In genomic region chr11:128707671-128708070, GRCh38 we compare ENCODE assay signal across 16 cellular contexts. TPM values are rescaled to one million over a fixed set of nuclear protein-coding genes. Genes with fewer than 3 reads are reported as not detected.
DNase-seq lines count a peak whose midpoint lies in the region; ATAC-seq and TF ChIP-seq lines count a peak whose summit lies in the region.
"Had no signal": no experiment of that assay in that cellular context is flagged by ENCODE, and none has a peak within 500 bp of the region (broad histone marks: within the 10 kb centered on the region; RNA-seq: fewer than 3 reads in every experiment).

No MANE protein-coding gene starts in this region.

- H3K4me3 Mint-ChIP-seq in activated T-helper 17 cell treated with anti-CD3 and anti-CD28 coated beads, Interleukin-2, amount 50 U/mL, for 72 hours, result peak overlapping the region; percentile 17

- peak overlapping the region; percentile 35 for H3K27ac Mint-ChIP-seq in activated T-helper 17 cell treated with anti-CD3 and anti-CD28 coated beads, Interleukin-2, amount 50 U/mL, for 72 hours
- H3K27ac Mint-ChIP-seq: progenitor cell of endocrine pancreas had no signal

- H3K4me3 ChIP-seq in heart right ventricle, result no peak overlapping the region
- H3K4me3 ChIP-seq in gastroesophageal sphincter, result no peak overlapping the region

- peaks cover 7% of the 10 kb centered on the region for H3K9me3 Mint-ChIP-seq in activated T-helper 17 cell treated with anti-CD3 and anti-CD28 coated beads, Interleukin-2, amount 50 U/mL, for 72 hours

- no peaks in the 10 kb centered on the region for H3K27me3 Mint-ChIP-seq in activated T-helper 17 cell treated with anti-CD3 and anti-CD28 coated beads, Interleukin-2, amount 50 U/mL, for 72 hours

- TF ChIP-seq CTCF in heart right ventricle (IDR thresholded peaks at IDR 0.05), result no peak
- no peak for TF ChIP-seq CTCF in gastroesophageal sphincter (IDR thresholded peaks at IDR 0.05)

- DNase-seq in heart right ventricle (no peak), left ventricle myocardium superior (no peak), stromal cell of bone marrow (ENCODE audit: low read depth) (peak; percentile 62), NAMALWA (ENCODE audit: low spot score) (no peak)
- DNase-seq: AML-193; aorta; midbrain; NCI-H1417; SHP77 treated with DMSO at 0.1 percent for 48 hours; stimulated activated CD4-positive, alpha-beta T cell treated with anti-CD3 and anti-CD28 coated beads, Interleukin-4, amount 100 ng/mL, for 1 hour; stimulated activated naive CD8-positive, alpha-beta T cell treated with anti-CD3 and anti-CD28 coated beads, Interleukin-15, Interleukin-2, amounts not matched to agents 100 U/mL and 50 U/mL, for 24 hours had no signal

- no peak for TF ChIP-seq EP300 in gastroesophageal sphincter (IDR thresholded peaks at IDR 0.05)

- peaks cover 0 to 25% (median 0%) of the 10 kb centered on the region in 9 donors for H3K36me3 ChIP-seq in heart right ventricle
- no peaks in the 10 kb centered on the region for H3K36me3 ChIP-seq in gastroesophageal sphincter

- peaks cover 48% of the 10 kb centered on the region for H3K36me3 Mint-ChIP-seq in activated T-helper 17 cell treated with anti-CD3 and anti-CD28 coated beads, Interleukin-2, amount 50 U/mL, for 72 hours (ENCODE audit: low read depth)

- H3K4me1 ChIP-seq in heart right ventricle (peaks cover 4 to 100% (median 85%) of the 10 kb centered on the region in 9 donors), gastroesophageal sphincter (peaks cover 0 to 5% (median 0%) of the 10 kb centered on the region in 3 donors)

- ATAC-seq in heart right ventricle, result no peak
- no peak for ATAC-seq in left ventricle myocardium superior
- ATAC-seq in activated T-helper 17 cell treated with anti-CD3 and anti-CD28 coated beads, Interleukin-2, amount 50 U/mL, for 72 hours (replicated peaks), result no peak
- no peak for ATAC-seq in gastroesophageal sphincter
- no peak for ATAC-seq in GM18870 (IDR thresholded peaks at IDR 0.05; ENCODE audit: unreplicated experiment)
- ATAC-seq in GM19463 (IDR thresholded peaks at IDR 0.05; ENCODE audit: unreplicated experiment), result no peak
- ATAC-seq: stimulated activated naive CD8-positive, alpha-beta T cell treated with anti-CD3 and anti-CD28 coated beads, Interleukin-15, Interleukin-2, amounts not matched to agents 100 U/mL and 50 U/mL, for 24 hours had no signal

- peak overlapping the region in 8 of 10 donors; percentile 39 to 87 (median 60) for H3K27ac ChIP-seq in heart right ventricle
- H3K27ac ChIP-seq in gastroesophageal sphincter, result peak overlapping the region in 3 of 4 donors; percentile 3 to 32 (median 6)

- no peak for TF ChIP-seq POLR2A in gastroesophageal sphincter (IDR thresholded peaks at IDR 0.05)

- intact Hi-C loops in heart right ventricle (cut with DNase I) (no loop called here), left ventricle myocardium superior (cut with micrococcal nuclease) (no loop called here)

- H3K4me1 Mint-ChIP-seq in activated T-helper 17 cell treated with anti-CD3 and anti-CD28 coated beads, Interleukin-2, amount 50 U/mL, for 72 hours, result peaks cover 58% of the 10 kb centered on the region

- H3K27me3 ChIP-seq in heart right ventricle (no peaks in the 10 kb centered on the region), gastroesophageal sphincter (no peaks in the 10 kb centered on the region)

- H3K9me3 ChIP-seq in heart right ventricle (no peaks in the 10 kb centered on the region), gastroesophageal sphincter (no peaks in the 10 kb centered on the region)

RNA-seq across cellular contexts. Expression of gene FLI1, which starts 13.8 kb away (rescaled TPM):
- total RNA-seq in heart right ventricle (10 to 100 TPM; 11.7 to 33.3 (median 17.2) TPM), left ventricle myocardium superior (18.9 TPM), gastroesophageal sphincter (10 to 100 TPM; 13.8 to 21.6 (median 17.9) TPM)
- 10 to 100 TPM; 11.4 to 12.1 TPM for polyA plus RNA-seq in heart right ventricle
- total RNA-seq in activated T-helper 17 cell treated with anti-CD3 and anti-CD28 coated beads, Interleukin-2, amount 50 U/mL, for 72 hours, result 10 to 100 TPM; 55.6 to 73.4 TPM
- total RNA-seq: progenitor cell of endocrine pancreas had no signal
